In genomic region chr5:179190851-179191505, GRCh38 we compare ENCODE assay signal across 19 cellular contexts.
DNase-seq lines count a peak whose midpoint lies in the region; ATAC-seq, FAIRE-seq and TF ChIP-seq lines count a peak whose summit lies in the region.
"Had no signal": no experiment of that assay in that cellular context is flagged by ENCODE, and none has a peak within 500 bp of the region (broad histone marks: within the 10 kb centered on the region; RNA-seq: fewer than 3 reads in every experiment).

No MANE protein-coding gene starts in this region.

- no peak overlapping the region for H3K9ac ChIP-seq in kidney (ENCODE audit: low read length in 2 of 2)

- ATAC-seq in Right ventricle myocardium superior (ENCODE audit: poor library complexity), result no peak
- no peak for ATAC-seq in lower lobe of right lung
- no peak for ATAC-seq in GM21528 (IDR thresholded peaks at IDR 0.05; ENCODE audit: low FRiP score, unreplicated experiment)

- H3K36me3 ChIP-seq in right atrium auricular region (no peaks in the 10 kb centered on the region), kidney (ENCODE audit: control insufficient read depth in 1 of 2, insufficient read depth in 2 of 2, low read length in 2 of 2) (no peaks in the 10 kb centered on the region), lower lobe of right lung (no peaks in the 10 kb centered on the region), spleen (peaks cover 0 to 13% (median 0%) of the 10 kb centered on the region in 6 donors)

- WGBS in spleen, 5 donors, result 51 to 75% (median 69%) methylated on average over 18 to 26 of the region's 26 CpGs

- H3K4me3 ChIP-seq in right atrium auricular region (no peak overlapping the region), kidney (ENCODE audit: low read length in 2 of 2) (no peak overlapping the region), lower lobe of right lung (no peak overlapping the region), spleen (no peak overlapping the region)

- TF ChIP-seq CTCF in right atrium auricular region (IDR thresholded peaks at IDR 0.05) (no peak), kidney (IDR thresholded peaks at IDR 0.05; ENCODE audit: borderline replicate concordance, extremely low read depth, insufficient read depth) (no peak), lower lobe of right lung (IDR thresholded peaks at IDR 0.05) (no peak), spleen (IDR thresholded peaks at IDR 0.05 in 8 of 11, conservative IDR thresholded peaks at IDR 0.05 in 3 of 11) (no peak)

- H3K4me1 ChIP-seq in right atrium auricular region (no peaks in the 10 kb centered on the region), kidney (ENCODE audit: control insufficient read depth in 1 of 2, insufficient read depth in 1 of 2, low read depth in 1 of 2, low read length in 2 of 2) (no peaks in the 10 kb centered on the region), lower lobe of right lung (no peaks in the 10 kb centered on the region), spleen (peaks cover 11 to 50% (median 29%) of the 10 kb centered on the region in 6 donors)

- H3K27me3 ChIP-seq in right atrium auricular region (no peaks in the 10 kb centered on the region), lower lobe of right lung (ENCODE audit: low read depth) (no peaks in the 10 kb centered on the region), spleen (replicated peaks in 1 of 7) (no peaks in the 10 kb centered on the region)

- FAIRE-seq in kidney (lab: Jason Lieb, UNC), result no peak

- in situ Hi-C loops in G401 (cut with HindIII; ENCODE audit: low sequenced_read_pairs), result no loop called here

- H3K27ac ChIP-seq in right atrium auricular region, result no peak overlapping the region
- no peak overlapping the region for H3K27ac ChIP-seq in kidney (ENCODE audit: low read depth in 2 of 2, low read length in 2 of 2)
- H3K27ac ChIP-seq in lower lobe of right lung, result no peak overlapping the region
- H3K27ac ChIP-seq in spleen, result peak overlapping the region in 5 of 8 donors; percentile 55 to 73 (median 58)

- H3K9me3 ChIP-seq in right atrium auricular region, result no peaks in the 10 kb centered on the region
- no peaks in the 10 kb centered on the region for H3K9me3 ChIP-seq in kidney (ENCODE audit: control insufficient read depth in 1 of 2, low read length in 2 of 2)
- no peaks in the 10 kb centered on the region for H3K9me3 ChIP-seq in lower lobe of right lung
- no peaks in the 10 kb centered on the region for H3K9me3 ChIP-seq in spleen

- TF ChIP-seq POLR2A in spleen (IDR thresholded peaks at IDR 0.05), result no peak

- DNase-seq in Right ventricle myocardium superior (peak; percentile 37), right atrium auricular region (ENCODE audit: low spot score) (no peak), kidney (peak; percentile 77), lower lobe of right lung (peak; percentile 34), spleen (peak; percentile 88), G401 (ENCODE audit: low spot score) (no peak), NCI-H146 (lab: John Stamatoyannopoulos, UW) (no peak)
- DNase-seq: DMS 273 treated with DMSO at 0.1 percent for 48 hours, DND-41, GDM1, HFFc6, NCI-H1417, NCI-H187 treated with DMSO at 0.1 percent for 48 hours, NCI-H2227 treated with DMSO at 0.1 percent for 48 hours, NCI-H510A treated with DMSO at 0.1 percent for 48 hours, NCI-H82, OCI-M1, SIG-M5 had no signal

- intact Hi-C loops in Right ventricle myocardium superior (cut with DNase I), result no loop called here
- intact Hi-C loops in kidney (cut with DNase I), result no loop called here
- intact Hi-C loops in lower lobe of right lung (cut with DNase I), result no loop called here
- intact Hi-C loops in spleen (cut with DNase I; ENCODE audit: low total_unique reads), result no loop called here

Comparison
In these comparisons a context has a peak if more than half of its experiments do, and no peak if none do; other contexts are left out.
1. DNase-seq: peak in Right ventricle myocardium superior (single experiment), kidney (single experiment), lower lobe of right lung (single experiment) and spleen (single experiment); none in right atrium auricular region (single experiment), G401 (single experiment) and NCI-H146 (single experiment).
2. H3K27ac ChIP-seq: peak in spleen (5 of 8); none in right atrium auricular region (0 of 2), kidney (0 of 2) and lower lobe of right lung (single experiment).